Comparison of ENCODE assay signal across 9 cellular contexts in the genomic region with DNA sequence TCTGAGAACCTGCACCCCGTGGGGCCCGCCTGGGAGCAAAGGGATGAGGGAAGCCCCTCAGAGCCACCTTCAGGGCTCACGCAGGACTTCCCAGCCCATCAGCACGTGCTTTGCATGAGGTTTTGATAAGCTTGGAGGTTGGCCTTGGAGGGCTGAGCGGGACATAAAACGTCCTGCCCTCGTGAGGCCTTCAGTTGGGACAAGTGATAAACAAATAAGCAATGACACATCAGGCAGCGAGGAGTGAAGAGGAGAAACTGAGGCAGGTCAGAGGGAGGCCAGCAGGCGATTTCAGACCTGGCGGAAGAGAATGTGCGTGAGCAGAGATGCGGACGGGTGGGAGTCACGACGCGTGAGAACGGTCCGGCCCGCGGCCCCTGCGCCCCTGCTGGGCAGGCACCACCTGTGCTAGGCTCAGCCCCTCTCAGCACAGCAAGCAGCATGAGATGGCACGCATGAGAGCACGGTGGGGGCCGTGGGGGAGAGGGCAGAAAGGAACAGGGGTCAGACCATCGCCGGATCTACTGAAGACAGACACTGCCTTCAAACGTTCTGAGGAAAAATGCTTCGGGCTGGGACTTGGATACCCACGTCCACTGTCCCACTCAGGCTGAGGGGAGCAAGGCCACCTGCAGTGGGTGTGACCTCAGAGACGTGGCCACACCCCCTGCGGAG. TPM values are rescaled to one million over a fixed set of nuclear protein-coding genes. Genes with fewer than 3 reads are reported as not detected.
A peak's percentile ranks its signal among the peaks of the same experiment; 100 is the strongest.
DNase-seq lines count a peak whose midpoint lies in the region; ATAC-seq, FAIRE-seq and TF ChIP-seq lines count a peak whose summit lies in the region.
"Not testable (repeated sequence)": the region's sequence is repeated elsewhere in the genome, so short reads cannot be mapped to it uniquely, and the experiment has no call there.
"Had no signal": no experiment of that assay in that cellular context is flagged by ENCODE, and none has a peak within 500 bp of the region (broad histone marks: within the 10 kb centered on the region; RNA-seq: fewer than 3 reads in every experiment).

No MANE protein-coding gene starts in this region.

- not testable (repeated sequence) for H3K79me2 ChIP-seq in HCT116 (ENCODE audit: insufficient read depth, low read length)

- POLR2A ChIA-PET in HCT116 (lab: Charles Lee): not testable (repeated sequence)

- H3K9ac ChIP-seq in HCT116 (ENCODE audit: low read length): not testable (repeated sequence)

- WGBS in upper lobe of left lung, 2 donors: 62 to 78% methylated on average over 7 to 17 of the region's 31 CpGs

- not testable (repeated sequence) for H3K9me2 ChIP-seq in HCT116 (ENCODE audit: insufficient read depth)

- peak; percentile 33 for ATAC-seq in HCT116
- ATAC-seq in lower lobe of right lung; upper lobe of left lung (ENCODE audit: low FRiP score in 2 of 2): not testable (repeated sequence)

- CTCF ChIA-PET in HCT116 (lab: Charles Lee): not testable (repeated sequence)

- TF ChIP-seq RAD21 in HCT116 (IDR thresholded peaks at IDR 0.05; ENCODE audit: low read depth): not testable (repeated sequence)

- H3K36me3 ChIP-seq in HCT116 (ENCODE audit: control insufficient read depth in 1 of 2, insufficient read depth in 2 of 2, low read length in 2 of 2); bronchial epithelial cell (ENCODE audit: control insufficient read depth, insufficient read depth, low read length); lower lobe of right lung; upper lobe of left lung: not testable (repeated sequence)

- not testable (repeated sequence) for H4K20me1 ChIP-seq in HCT116 (ENCODE audit: insufficient read depth)

- TF ChIP-seq CTCF in HCT116 (IDR thresholded peaks at IDR 0.05 in 2 of 3, conservative IDR thresholded peaks at IDR 0.05 in 1 of 3; ENCODE audit: borderline replicate concordance in 1 of 3, insufficient read depth in 1 of 3, low read depth in 2 of 3, low read length in 2 of 3); bronchial epithelial cell (IDR thresholded peaks at IDR 0.05; ENCODE audit: insufficient read depth, low read length, severe bottlenecking); lower lobe of right lung (IDR thresholded peaks at IDR 0.05); upper lobe of left lung (IDR thresholded peaks at IDR 0.05): not testable (repeated sequence)

- H3K27me3 ChIP-seq in HCT116 (ENCODE audit: insufficient read depth, low read length); bronchial epithelial cell (ENCODE audit: control insufficient read depth, insufficient read depth, low read length); lower lobe of right lung (ENCODE audit: low read depth); upper lobe of left lung: not testable (repeated sequence)

- not testable (repeated sequence) for DNase-seq in HCT116 (ENCODE audit: low read depth, low spot score); bronchial epithelial cell (ENCODE audit: low read depth)
- peak; percentile 5 for DNase-seq in activated CD4-positive, alpha-beta T cell treated with anti-CD3 and anti-CD28 coated beads for 1 hour
- peak; percentile 49 for DNase-seq in activated CD8-positive, alpha-beta memory T cell treated with anti-CD3 and anti-CD28 coated beads, Interleukin-2, amount 50 U/mL, for 48 hours
- DNase-seq in lower lobe of right lung: peak; percentile 10
- DNase-seq in posterior vena cava (ENCODE audit: low spot score): peak; percentile 52
- peak; percentile 22 for DNase-seq in upper lobe of left lung

- H3K27ac ChIP-seq in HCT116 (ENCODE audit: low read depth, low read length); lower lobe of right lung; upper lobe of left lung: not testable (repeated sequence)

- intact Hi-C loops in HCT116 (cut with micrococcal nuclease); lower lobe of right lung (cut with DNase I): not testable (repeated sequence)
- intact Hi-C loops in posterior vena cava (cut with DNase I): loop anchor here in 1 of 2 donors (5.0 kb wide), 1 partner anchor 70 kb away; no protein-coding TSS in a partner anchor

- not testable (repeated sequence) for H3K4me2 ChIP-seq in HCT116 (ENCODE audit: low read length)

- not testable (repeated sequence) for TF ChIP-seq POLR2A in HCT116 (IDR thresholded peaks at IDR 0.05; ENCODE audit: borderline replicate concordance, extremely low read depth, insufficient read depth, insufficient read length); upper lobe of left lung (IDR thresholded peaks at IDR 0.05)

- not testable (repeated sequence) for TF ChIP-seq EP300 in upper lobe of left lung (IDR thresholded peaks at IDR 0.05)

- not testable (repeated sequence) for H3K9me3 ChIP-seq in HCT116 (ENCODE audit: control insufficient read depth in 1 of 2, insufficient read depth in 1 of 2, low read depth in 1 of 2, low read length in 2 of 2); lower lobe of right lung; upper lobe of left lung

- not testable (repeated sequence) for H3K4me1 ChIP-seq in HCT116 (ENCODE audit: control insufficient read depth in 1 of 2, insufficient read depth in 2 of 2, low read length in 2 of 2); lower lobe of right lung; upper lobe of left lung

- peak; percentile 89 for FAIRE-seq in bronchial epithelial cell (lab: Jason Lieb, UNC)

- H2AFZ ChIP-seq in HCT116 (ENCODE audit: low read depth, low read length, poor library complexity, severe bottlenecking): not testable (repeated sequence)

- RAD21 ChIA-PET in HCT116 (lab: Charles Lee; ENCODE audit: low non-redundant PET in 1 of 2, low total read pairs in 2 of 2, uncharacterized antibody in 2 of 2, unreplicated experiment in 2 of 2): not testable (repeated sequence)

- BruUV-seq in HCT116 (replicated peaks; lab: Mats Ljungman, UMichigan): not testable (repeated sequence)

- not testable (repeated sequence) for H3K4me3 ChIP-seq in HCT116 (replicated peaks in 1 of 2; ENCODE audit: low read depth in 1 of 2, low read length in 2 of 2); bronchial epithelial cell (ENCODE audit: low read depth, low read length); lower lobe of right lung; upper lobe of left lung

RNA-seq across cellular contexts. Expression of gene ZDHHC11B, which starts 12.5 kb away (rescaled TPM):
- total RNA-seq in HCT116 (2021; ENCODE audit: unreplicated experiment) (3.8 TPM), bronchial epithelial cell (under 0.01 and 0.51 TPM in 2 replicates), lower lobe of right lung (14.9 TPM), posterior vena cava (10 to 100 TPM in 1 of 2 donors, 1 to 10 TPM in 1; 9.1 to 14.9 TPM), upper lobe of left lung (10 to 100 TPM in 4 of 6 donors, 1 to 10 TPM in 2; 7.4 to 40.8 (median 13.1) TPM)
- polyA plus RNA-seq in HCT116 (2012): 2.3 and 3.2 TPM in 2 replicates
- polyA plus RNA-seq: AG04450, CD14-positive monocyte had no signal
